8 cellular contexts compared by ENCODE assay signal in genomic region chr20:63873477-63873971, GRCh38. TPM values are rescaled to one million over a fixed set of nuclear protein-coding genes. Genes with fewer than 3 reads are reported as not detected.
DNase-seq lines count a peak whose midpoint lies in the region; ATAC-seq and TF ChIP-seq lines count a peak whose summit lies in the region.

No MANE protein-coding gene starts in this region.

- H3K4me2 ChIP-seq in SK-N-SH = no peak overlapping the region

- H3K4me3 ChIP-seq in SK-N-SH (ENCODE audit: low read depth in 2 of 2, low read length in 1 of 2) = no peak overlapping the region
- no peak overlapping the region for H3K4me3 ChIP-seq in right cardiac atrium (ENCODE audit: low read length)
- no peak overlapping the region for H3K4me3 ChIP-seq in suprapubic skin

- ATAC-seq in SK-N-SH treated with all-trans-retinoic acid at 6 μM for 48 hours (no peak; the same call in 2 of the 3 replicates), right cardiac atrium (peak; percentile 61 to 89), HG02763 (IDR thresholded peaks at IDR 0.05; ENCODE audit: unreplicated experiment) (no peak)

- H3K9me3 ChIP-seq in SK-N-SH (no peaks in the 10 kb centered on the region), right cardiac atrium (ENCODE audit: control insufficient read depth, low read length) (no peaks in the 10 kb centered on the region), suprapubic skin (no peaks in the 10 kb centered on the region)

- H3K27ac ChIP-seq in SK-N-SH (ENCODE audit: low read depth in 2 of 2, low read length in 1 of 2) = 0 out of 4 replicates have a peak overlapping the region, but pooled peaks of 1 of the 2 experiments have one; percentile 20
- H3K27ac ChIP-seq in right cardiac atrium (ENCODE audit: low read length) = peak overlapping the region; percentile 50
- peak overlapping the region; percentile 50 for H3K27ac ChIP-seq in suprapubic skin

- H3K4me1 ChIP-seq in SK-N-SH (ENCODE audit: control insufficient read depth in 1 of 2, insufficient read depth in 2 of 2, low read depth in 1 of 2, low read length in 1 of 2) (no peaks in the 10 kb centered on the region), right cardiac atrium (ENCODE audit: control insufficient read depth, insufficient read depth, low read length) (no peaks in the 10 kb centered on the region), suprapubic skin (peaks cover 12% of the 10 kb centered on the region)

- H3K9ac ChIP-seq in SK-N-SH = no peak overlapping the region

- peaks cover 53 to 59% of the 10 kb centered on the region in 2 experiments for H3K36me3 ChIP-seq in SK-N-SH (replicated peaks in 1 of 2; ENCODE audit: control insufficient read depth in 1 of 2, insufficient read depth in 2 of 2, low read length in 1 of 2)
- H3K36me3 ChIP-seq in suprapubic skin = peaks cover 95% of the 10 kb centered on the region

- no peak overlapping the region for H2AFZ ChIP-seq in SK-N-SH (ENCODE audit: low read depth)

- H4K20me1 ChIP-seq in SK-N-SH (ENCODE audit: insufficient read depth) = peaks cover 31% of the 10 kb centered on the region

- H3F3A ChIP-seq in SK-N-SH (replicated peaks; ENCODE audit: insufficient read depth) = no peaks in the 10 kb centered on the region

- TF ChIP-seq EP300 in SK-N-SH (IDR thresholded peaks at IDR 0.05; ENCODE audit: borderline replicate concordance in 1 of 2, low read depth in 1 of 2, low read length in 1 of 2) (no peak), suprapubic skin (IDR thresholded peaks at IDR 0.05) (no peak)

- no peaks in the 10 kb centered on the region for H3K27me3 ChIP-seq in SK-N-SH (ENCODE audit: insufficient read depth)
- no peaks in the 10 kb centered on the region for H3K27me3 ChIP-seq in right cardiac atrium (ENCODE audit: control insufficient read depth, insufficient read depth)
- no peaks in the 10 kb centered on the region for H3K27me3 ChIP-seq in suprapubic skin

- intact Hi-C loops in right cardiac atrium (cut with DNase I) = no loop called here

- CTCF ChIA-PET in SK-N-SH (lab: Yijun Ruan, JAX) = interaction anchor here (1.6 to 2.2 kb wide), 3 partner anchors 87 to 100 kb away, joined by 3 to 7 read pairs (median 7); no protein-coding TSS in a partner anchor

- no peak for TF ChIP-seq RAD21 in SK-N-SH (IDR thresholded peaks at IDR 0.05; ENCODE audit: low read length)

- 79% methylated on average over 13 of the region's 14 CpGs for WGBS in SK-N-SH (ENCODE audit: low lambda C conversion rate)
- 69% methylated on average over 14 of the region's 14 CpGs for WGBS in right cardiac atrium
- WGBS in suprapubic skin = 63% methylated on average over 14 of the region's 14 CpGs

- H3K79me2 ChIP-seq in SK-N-SH (ENCODE audit: insufficient read depth) = peaks cover 91% of the 10 kb centered on the region

- POLR2A ChIA-PET in SK-N-SH (lab: Yijun Ruan, JAX) = no interaction called here

- DNase-seq in SK-N-SH (no peak), right cardiac atrium (peak; percentile 64 to 77 (median 67)), suprapubic skin (ENCODE audit: low spot score in 2 of 2) (peak in 1 of 2 donors; percentile 77), activated gamma-delta T cell (lab: John Stamatoyannopoulos, UW) (no peak), NCI-H2171 treated with DMSO at 0.1 percent for 48 hours (lab: John Stamatoyannopoulos, UW) (no peak)
- DNase-seq in activated naive CD4-positive, alpha-beta T cell treated with anti-CD3 and anti-CD28 coated beads, Interleukin-2, amount 50 U/mL, for 16 hours = peak; percentile 35

- H3K9me2 ChIP-seq in SK-N-SH = no peaks in the 10 kb centered on the region

- no peak for TF ChIP-seq POLR2A in suprapubic skin (IDR thresholded peaks at IDR 0.05)

- TF ChIP-seq CTCF in SK-N-SH (IDR thresholded peaks at IDR 0.05) (no peak), suprapubic skin (IDR thresholded peaks at IDR 0.05) (no peak)

TF ChIP-seq in SK-N-SH, 30 proteins besides CTCF, POLR2A, EP300 and RAD21:
- TF ChIP-seq USF2 (IDR thresholded peaks at IDR 0.05; ENCODE audit: borderline replicate concordance, low read depth, low read length) = no peak
- peak; percentile 45; the same call in 1 of the 2 replicates for TF ChIP-seq FOSL2 (IDR thresholded peaks at IDR 0.05; ENCODE audit: borderline replicate concordance, low read depth)
- TF ChIP-seq MAX (IDR thresholded peaks at IDR 0.05; ENCODE audit: low read depth) = 0 out of 2 replicates have a peak, but pooled peaks have one; percentile 37

TF ChIP-seq in SK-N-SH treated with all-trans-retinoic acid at 6 μM for 48 hours, 23 proteins besides CTCF, POLR2A, EP300 and RAD21:
- no peak for TF ChIP-seq BACH2 (CRISPR knock-in tag; IDR thresholded peaks at IDR 0.05; ENCODE audit: borderline replicate concordance)
- TF ChIP-seq, protein P1, sequence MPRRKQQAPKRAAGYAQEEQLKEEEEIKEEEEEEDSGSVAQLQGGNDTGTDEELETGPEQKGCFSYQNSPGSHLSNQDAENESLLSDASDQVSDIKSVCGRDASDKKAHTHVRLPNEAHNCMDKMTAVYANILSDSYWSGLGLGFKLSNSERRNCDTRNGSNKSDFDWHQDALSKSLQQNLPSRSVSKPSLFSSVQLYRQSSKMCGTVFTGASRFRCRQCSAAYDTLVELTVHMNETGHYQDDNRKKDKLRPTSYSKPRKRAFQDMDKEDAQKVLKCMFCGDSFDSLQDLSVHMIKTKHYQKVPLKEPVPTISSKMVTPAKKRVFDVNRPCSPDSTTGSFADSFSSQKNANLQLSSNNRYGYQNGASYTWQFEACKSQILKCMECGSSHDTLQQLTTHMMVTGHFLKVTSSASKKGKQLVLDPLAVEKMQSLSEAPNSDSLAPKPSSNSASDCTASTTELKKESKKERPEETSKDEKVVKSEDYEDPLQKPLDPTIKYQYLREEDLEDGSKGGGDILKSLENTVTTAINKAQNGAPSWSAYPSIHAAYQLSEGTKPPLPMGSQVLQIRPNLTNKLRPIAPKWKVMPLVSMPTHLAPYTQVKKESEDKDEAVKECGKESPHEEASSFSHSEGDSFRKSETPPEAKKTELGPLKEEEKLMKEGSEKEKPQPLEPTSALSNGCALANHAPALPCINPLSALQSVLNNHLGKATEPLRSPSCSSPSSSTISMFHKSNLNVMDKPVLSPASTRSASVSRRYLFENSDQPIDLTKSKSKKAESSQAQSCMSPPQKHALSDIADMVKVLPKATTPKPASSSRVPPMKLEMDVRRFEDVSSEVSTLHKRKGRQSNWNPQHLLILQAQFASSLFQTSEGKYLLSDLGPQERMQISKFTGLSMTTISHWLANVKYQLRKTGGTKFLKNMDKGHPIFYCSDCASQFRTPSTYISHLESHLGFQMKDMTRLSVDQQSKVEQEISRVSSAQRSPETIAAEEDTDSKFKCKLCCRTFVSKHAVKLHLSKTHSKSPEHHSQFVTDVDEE (CRISPR knock-in tag; IDR thresholded peaks at IDR 0.05) = no peak
- no peak for TF ChIP-seq GLIS3 (CRISPR knock-in tag; IDR thresholded peaks at IDR 0.05)
- TF ChIP-seq, protein P2, sequence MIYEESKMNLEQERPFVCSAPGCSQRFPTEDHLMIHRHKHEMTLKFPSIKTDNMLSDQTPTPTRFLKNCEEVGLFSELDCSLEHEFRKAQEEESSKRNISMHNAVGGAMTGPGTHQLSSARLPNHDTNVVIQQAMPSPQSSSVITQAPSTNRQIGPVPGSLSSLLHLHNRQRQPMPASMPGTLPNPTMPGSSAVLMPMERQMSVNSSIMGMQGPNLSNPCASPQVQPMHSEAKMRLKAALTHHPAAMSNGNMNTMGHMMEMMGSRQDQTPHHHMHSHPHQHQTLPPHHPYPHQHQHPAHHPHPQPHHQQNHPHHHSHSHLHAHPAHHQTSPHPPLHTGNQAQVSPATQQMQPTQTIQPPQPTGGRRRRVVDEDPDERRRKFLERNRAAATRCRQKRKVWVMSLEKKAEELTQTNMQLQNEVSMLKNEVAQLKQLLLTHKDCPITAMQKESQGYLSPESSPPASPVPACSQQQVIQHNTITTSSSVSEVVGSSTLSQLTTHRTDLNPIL (CRISPR knock-in tag; IDR thresholded peaks at IDR 0.05; ENCODE audit: low read depth) = no peak
- TF ChIP-seq SNAI2 (CRISPR knock-in tag; IDR thresholded peaks at IDR 0.05) = no peak
- TF ChIP-seq ZNF70 (CRISPR knock-in tag; IDR thresholded peaks at IDR 0.05) = no peak
- TF ChIP-seq PPARA (CRISPR knock-in tag; IDR thresholded peaks at IDR 0.05; ENCODE audit: borderline replicate concordance) = no peak
- no peak for TF ChIP-seq ZNF565 (CRISPR knock-in tag; conservative IDR thresholded peaks at IDR 0.05; ENCODE audit: low read depth)
- TF ChIP-seq, protein P3, sequence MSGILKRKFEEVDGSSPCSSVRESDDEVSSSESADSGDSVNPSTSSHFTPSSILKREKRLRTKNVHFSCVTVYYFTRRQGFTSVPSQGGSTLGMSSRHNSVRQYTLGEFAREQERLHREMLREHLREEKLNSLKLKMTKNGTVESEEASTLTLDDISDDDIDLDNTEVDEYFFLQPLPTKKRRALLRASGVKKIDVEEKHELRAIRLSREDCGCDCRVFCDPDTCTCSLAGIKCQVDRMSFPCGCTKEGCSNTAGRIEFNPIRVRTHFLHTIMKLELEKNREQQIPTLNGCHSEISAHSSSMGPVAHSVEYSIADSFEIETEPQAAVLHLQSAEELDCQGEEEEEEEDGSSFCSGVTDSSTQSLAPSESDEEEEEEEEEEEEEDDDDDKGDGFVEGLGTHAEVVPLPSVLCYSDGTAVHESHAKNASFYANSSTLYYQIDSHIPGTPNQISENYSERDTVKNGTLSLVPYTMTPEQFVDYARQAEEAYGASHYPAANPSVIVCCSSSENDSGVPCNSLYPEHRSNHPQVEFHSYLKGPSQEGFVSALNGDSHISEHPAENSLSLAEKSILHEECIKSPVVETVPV (CRISPR knock-in tag; IDR thresholded peaks at IDR 0.05) = no peak

RNA-seq across cellular contexts. Expression of gene TPD52L2, which starts 8.5 kb away (rescaled TPM):
- polyA plus RNA-seq in SK-N-SH (2012; rRNA removed) (137 and 161 TPM in 2 replicates), right cardiac atrium (52.3 TPM)
- 108 and 143 TPM in 2 replicates for polyA plus RNA-seq in SK-N-SH (2012; cell fraction: cytosol; rRNA removed)
- polyA plus RNA-seq in SK-N-SH (2012; cell fraction: nucleus; rRNA removed) = 139 and 148 TPM in 2 replicates
- total RNA-seq in right cardiac atrium (10 to 100 TPM; 62.1 to 73.5 (median 63.6) TPM), suprapubic skin (10 to 100 TPM; 66.5 to 87.4 (median 74.1) TPM)

RNA-seq across cellular contexts. Expression of gene ABHD16B, which starts 12.2 kb away (rescaled TPM):
- polyA plus RNA-seq in SK-N-SH (2012; rRNA removed) = not detected in 2 replicates
- not detected in 2 replicates for polyA plus RNA-seq in SK-N-SH (2012; cell fraction: cytosol; rRNA removed)
- polyA plus RNA-seq in SK-N-SH (2012; cell fraction: nucleus; rRNA removed) = not detected in 2 replicates
- not detected for total RNA-seq in right cardiac atrium
- 0.54 TPM for polyA plus RNA-seq in right cardiac atrium
- not detected for total RNA-seq in suprapubic skin

RNA-seq across cellular contexts. Expression of gene DNAJC5, which starts 21.4 kb away (rescaled TPM):
- polyA plus RNA-seq in SK-N-SH (2012; rRNA removed) = 24.2 and 26.2 TPM in 2 replicates
- 13.7 and 19.3 TPM in 2 replicates for polyA plus RNA-seq in SK-N-SH (2012; cell fraction: cytosol; rRNA removed)
- 25.6 and 26.2 TPM in 2 replicates for polyA plus RNA-seq in SK-N-SH (2012; cell fraction: nucleus; rRNA removed)
- total RNA-seq in right cardiac atrium = 10 to 100 TPM; 43.1 to 51.0 (median 49.9) TPM
- 32.2 TPM for polyA plus RNA-seq in right cardiac atrium
- total RNA-seq in suprapubic skin = 10 to 100 TPM; 36.4 to 62.0 (median 53.7) TPM

RNA-seq across cellular contexts. Expression of gene ZBTB46, which starts 42.5 kb away (rescaled TPM):
- polyA plus RNA-seq in SK-N-SH (2012; rRNA removed) (0.11 and 0.15 TPM in 2 replicates), right cardiac atrium (6.7 TPM)
- polyA plus RNA-seq in SK-N-SH (2012; cell fraction: cytosol; rRNA removed) = 0.10 and 0.26 TPM in 2 replicates
- polyA plus RNA-seq in SK-N-SH (2012; cell fraction: nucleus; rRNA removed) = 0.43 and 0.71 TPM in 2 replicates
- total RNA-seq in right cardiac atrium (10 to 100 TPM; 14.4 to 18.1 (median 16.3) TPM), suprapubic skin (1 to 10 TPM; 3.4 to 5.1 (median 4.4) TPM)

Comparison
In these comparisons a context has a peak if more than half of its experiments do, and no peak if none do; other contexts are left out.
1. DNase-seq: peak in activated naive CD4-positive, alpha-beta T cell treated with anti-CD3 and anti-CD28 coated beads, Interleukin-2, amount 50 U/mL, for 16 hours (single experiment) and right cardiac atrium (3 of 3); none in SK-N-SH (single experiment), activated gamma-delta T cell (single experiment) and NCI-H2171 treated with DMSO at 0.1 percent for 48 hours (single experiment).
2. ATAC-seq: peak in right cardiac atrium (2 of 2); none in SK-N-SH treated with all-trans-retinoic acid at 6 μM for 48 hours (single experiment) and HG02763 (single experiment).